8 cellular contexts compared by ENCODE assay signal in the genomic region with DNA sequence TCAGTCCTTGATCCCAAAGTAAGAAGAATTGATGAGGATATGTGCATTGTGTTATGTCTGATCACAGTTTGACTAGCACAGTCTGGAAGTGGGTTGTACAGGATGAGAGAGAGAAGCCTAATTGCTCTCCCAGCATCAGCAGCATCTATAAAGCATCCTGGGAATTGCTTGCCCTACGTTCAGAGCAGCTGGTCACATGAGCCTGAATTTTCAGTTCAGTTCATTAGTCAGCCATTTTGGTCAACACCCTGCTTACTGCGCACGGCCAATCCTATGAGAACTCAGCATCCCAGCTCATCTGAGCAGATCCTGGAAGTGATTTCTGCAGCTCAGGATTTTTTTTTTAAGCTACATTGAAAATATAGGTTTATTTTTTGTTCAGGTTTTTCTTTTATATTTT. TPM values are rescaled to one million over a fixed set of nuclear protein-coding genes. Genes with fewer than 3 reads are reported as not detected.
A peak's percentile ranks its signal among the peaks of the same experiment; 100 is the strongest.
DNase-seq lines count a peak whose midpoint lies in the region; ATAC-seq and TF ChIP-seq lines count a peak whose summit lies in the region.

A gene with protein sequence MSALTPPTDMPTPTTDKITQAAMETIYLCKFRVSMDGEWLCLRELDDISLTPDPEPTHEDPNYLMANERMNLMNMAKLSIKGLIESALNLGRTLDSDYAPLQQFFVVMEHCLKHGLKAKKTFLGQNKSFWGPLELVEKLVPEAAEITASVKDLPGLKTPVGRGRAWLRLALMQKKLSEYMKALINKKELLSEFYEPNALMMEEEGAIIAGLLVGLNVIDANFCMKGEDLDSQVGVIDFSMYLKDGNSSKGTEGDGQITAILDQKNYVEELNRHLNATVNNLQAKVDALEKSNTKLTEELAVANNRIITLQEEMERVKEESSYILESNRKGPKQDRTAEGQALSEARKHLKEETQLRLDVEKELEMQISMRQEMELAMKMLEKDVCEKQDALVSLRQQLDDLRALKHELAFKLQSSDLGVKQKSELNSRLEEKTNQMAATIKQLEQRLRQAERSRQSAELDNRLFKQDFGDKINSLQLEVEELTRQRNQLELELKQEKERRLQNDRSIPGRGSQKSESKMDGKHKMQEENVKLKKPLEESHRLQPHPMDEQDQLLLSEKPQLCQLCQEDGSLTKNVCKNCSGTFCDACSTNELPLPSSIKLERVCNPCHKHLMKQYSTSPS (plus strand): TSS at position 218 of the 400 bp plus-strand sequence. CDS start 610 bp downstream, outside the sequence.

- H3K27me3 ChIP-seq in ascending aorta (no peaks in the 10 kb centered on the region), right cardiac atrium (ENCODE audit: control insufficient read depth, insufficient read depth) (no peaks in the 10 kb centered on the region)

- H3K36me3 ChIP-seq in ES-I3 (ENCODE audit: insufficient read depth, low read length) (no peaks in the 10 kb centered on the region), ascending aorta (no peaks in the 10 kb centered on the region)

- peak; percentile 90 for ATAC-seq in right cardiac atrium
- no peak for ATAC-seq in HG02884 (IDR thresholded peaks at IDR 0.05; ENCODE audit: unreplicated experiment)

- intact Hi-C loops in ascending aorta (cut with DNase I) (no loop called here), right cardiac atrium (cut with DNase I) (no loop called here)

- no peak for TF ChIP-seq CTCF in ascending aorta (IDR thresholded peaks at IDR 0.05)

- H3K9me3 ChIP-seq in ES-I3 (ENCODE audit: control insufficient read depth, insufficient read depth, low read length), result no peaks in the 10 kb centered on the region
- no peaks in the 10 kb centered on the region for H3K9me3 ChIP-seq in ascending aorta
- no peaks in the 10 kb centered on the region for H3K9me3 ChIP-seq in right cardiac atrium (ENCODE audit: control insufficient read depth, low read length)

- H3K27ac ChIP-seq in ascending aorta (peak within 1 kb of the TSS; percentile 22 to 55), right cardiac atrium (ENCODE audit: low read length) (peak within 1 kb of the TSS; percentile 50)

- H3K4me1 ChIP-seq in ES-I3 (ENCODE audit: insufficient read depth, low read length) (peaks cover 12% of the 10 kb centered on the region; the same call in 1 of the 2 replicates), ascending aorta (peaks cover 3 to 6% of the 10 kb centered on the region in 2 donors), right cardiac atrium (ENCODE audit: control insufficient read depth, insufficient read depth, low read length) (peaks cover 6% of the 10 kb centered on the region)

- 30% methylated on average over 3 of the region's 3 CpGs for WGBS in right cardiac atrium

- H3K4me3 ChIP-seq in ascending aorta (peak within 1 kb of the TSS; percentile 38 to 63), right cardiac atrium (ENCODE audit: low read length) (peak within 1 kb of the TSS; percentile 76)

- DNase-seq in NCI-H2196 treated with DMSO at 0.1 percent for 48 hours (lab: John Stamatoyannopoulos, UW; ENCODE audit: unreplicated experiment), result peak; percentile 53
- DNase-seq in ascending aorta (ENCODE audit: low spot score in 2 of 2), result no peak
- DNase-seq in right cardiac atrium, result peak in 1 of 3 donors; percentile 60
- no peak for DNase-seq in pulmonary artery endothelial cell (ENCODE audit: low read depth, low spot score)
- DNase-seq in NCI-H226, result no peak
- no peak for DNase-seq in activated T-cell treated with anti-CD3 and anti-CD28 coated beads, Interleukin-2, amount 50 U/mL, for 48 hours

- peak within 1 kb of the TSS; percentile 7; the same call in 1 of the 2 replicates for H3K9ac ChIP-seq in ES-I3 (ENCODE audit: low read depth, low read length)

RNA-seq across cellular contexts. Expression of the gene that starts here (rescaled TPM):
- total RNA-seq in ascending aorta, result 11.7 TPM
- 10 to 100 TPM; 23.9 to 30.1 (median 29.3) TPM for total RNA-seq in right cardiac atrium
- polyA plus RNA-seq in right cardiac atrium, result 14.1 TPM
- total RNA-seq in pulmonary artery endothelial cell, result 30.0 and 30.9 TPM in 2 replicates
